Comparison of ENCODE assay signal across 13 cellular contexts in the genomic region with DNA sequence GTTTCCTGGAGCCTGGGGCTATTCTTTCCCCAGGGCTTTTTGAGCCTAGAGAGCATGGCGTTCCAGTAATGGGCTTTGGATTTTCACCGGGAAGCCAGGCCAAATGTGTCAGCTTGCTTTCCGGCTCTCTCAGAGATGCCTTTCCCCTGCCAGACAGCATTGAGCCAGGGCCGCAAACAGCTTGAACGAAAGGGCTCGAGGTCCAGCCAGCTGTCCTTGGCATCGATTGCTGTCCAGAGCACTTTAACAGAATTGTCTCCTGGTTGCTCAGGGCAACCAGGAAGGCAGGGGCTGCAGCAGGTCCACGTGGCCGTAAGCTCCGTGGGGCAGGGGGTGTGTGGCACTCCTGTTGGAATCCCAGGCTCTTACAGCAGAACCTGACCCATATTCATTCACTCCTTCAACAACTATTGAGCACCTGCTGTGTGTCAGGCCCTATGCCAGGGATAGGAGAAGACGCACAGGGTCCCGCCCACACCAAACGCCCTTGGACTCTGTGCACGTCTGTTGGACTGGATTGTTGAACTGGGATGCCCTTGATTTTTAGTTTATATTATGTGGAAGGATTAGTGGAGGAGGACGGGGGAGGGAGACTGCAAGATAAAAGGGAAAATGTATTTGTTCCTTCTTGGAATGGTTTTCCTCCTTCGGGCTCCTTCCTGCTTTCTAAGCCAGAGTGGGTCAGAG. TPM values are rescaled to one million over a fixed set of nuclear protein-coding genes. Genes with fewer than 3 reads are reported as not detected.
DNase-seq lines count a peak whose midpoint lies in the region; ATAC-seq lines count a peak whose summit lies in the region.
"Had no signal": no experiment of that assay in that cellular context is flagged by ENCODE, and none has a peak within 500 bp of the region (broad histone marks: within the 10 kb centered on the region; RNA-seq: fewer than 3 reads in every experiment).

No MANE protein-coding gene starts in this region.

- ATAC-seq in left colon = peak; percentile 77
- no peak for ATAC-seq in GM18858 (IDR thresholded peaks at IDR 0.05; ENCODE audit: unreplicated experiment)

- DNase-seq in NCI-H1092 (lab: John Stamatoyannopoulos, UW) (peak; percentile 44), caudate nucleus (lab: John Stamatoyannopoulos, UW) (peak in 35 of 61 donors; percentile 1 to 88 (median 24)), left colon (peak in 1 of 2 donors; percentile 59), putamen (ENCODE audit: low spot score) (peak; percentile 46), middle frontal gyrus (ENCODE audit: extremely low spot score, low spot score) (no peak), HuH-7.5 (ENCODE audit: low spot score) (no peak)
- no peak for DNase-seq in stimulated activated CD4-positive, alpha-beta T cell treated with anti-CD3 and anti-CD28 coated beads, Interleukin-4, amount 100 ng/mL, for 24 hours
- DNase-seq: activated CD4-positive, alpha-beta T cell treated with anti-CD3 and anti-CD28 coated beads, Interleukin-2, amount 50 U/mL, for 4 hours; activated naive CD4-positive, alpha-beta T cell treated with Interleukin-2 at 50 U/mL for 16 hours; H9; NCI-H1436 treated with DMSO at 0.1 percent for 48 hours; tibial artery had no signal

- intact Hi-C loops in left colon (cut with DNase I, micrococcal nuclease) = no loop called here

- no peak overlapping the region for H3K27ac ChIP-seq in caudate nucleus (ENCODE audit: low read depth, low read length)
- H3K27ac ChIP-seq: tibial artery had no signal

RNA-seq across cellular contexts. Expression of gene EFHD2, which starts 38.8 kb away (rescaled TPM):
- 100 to 1,000 TPM; 164 to 178 TPM for total RNA-seq in left colon

Comparison
In these comparisons a context has a peak if more than half of its experiments do, and no peak if none do; other contexts are left out.
1. DNase-seq: peak in NCI-H1092 (single experiment), caudate nucleus (35 of 61) and putamen (single experiment); none in middle frontal gyrus (single experiment), HuH-7.5 (single experiment) and stimulated activated CD4-positive, alpha-beta T cell treated with anti-CD3 and anti-CD28 coated beads, Interleukin-4, amount 100 ng/mL, for 24 hours (single experiment).